Comparison of ENCODE assay signal across 1 cellular context in genomic region chr17:49969134-49969759, GRCh38.
TF ChIP-seq lines count a peak whose summit lies in the region.

Gene DLX4 (plus strand): TSS chr17:49969190. CDS start chr17:49969469, 279 bp downstream.

TF ChIP-seq in HEK293, 187 proteins besides CTCF, POLR2A, EP300 and RAD21 (continued from another document):
- TF ChIP-seq ZSCAN5A (tag by site-specific recombination; IDR thresholded peaks at IDR 0.05), result no peak
- no peak for TF ChIP-seq ZNF658 (tag by site-specific recombination; IDR thresholded peaks at IDR 0.05)
- no peak for TF ChIP-seq ZNF10 (tag by site-specific recombination; IDR thresholded peaks at IDR 0.05)
- TF ChIP-seq ZNF521 (tag by site-specific recombination; IDR thresholded peaks at IDR 0.05), result no peak
- TF ChIP-seq ZNF398 (tag by site-specific recombination; IDR thresholded peaks at IDR 0.05), result peak; percentile 93
- TF ChIP-seq ZNF654 (tag by site-specific recombination; IDR thresholded peaks at IDR 0.05; ENCODE audit: low read depth), result no peak
- TF ChIP-seq ZNF184 (tag by site-specific recombination; IDR thresholded peaks at IDR 0.05), result no peak
- no peak for TF ChIP-seq ZBTB20 (tag by site-specific recombination; IDR thresholded peaks at IDR 0.05)
- TF ChIP-seq WT1 (tag by site-specific recombination; IDR thresholded peaks at IDR 0.05), result no peak
- 0 out of 2 replicates have a peak, but pooled peaks have one; percentile 19 for TF ChIP-seq ZBTB48 (tag by site-specific recombination; IDR thresholded peaks at IDR 0.05)
- TF ChIP-seq PBX3 (CRISPR knock-in tag; IDR thresholded peaks at IDR 0.05), result no peak
- no peak; the same call in 1 of the 2 replicates for TF ChIP-seq ZSCAN30 (tag by site-specific recombination; IDR thresholded peaks at IDR 0.05)
- TF ChIP-seq ZBTB11 (tag by site-specific recombination; conservative IDR thresholded peaks at IDR 0.05; ENCODE audit: low read depth), result no peak
- no peak for TF ChIP-seq ZFP3 (tag by site-specific recombination; IDR thresholded peaks at IDR 0.05; ENCODE audit: low read depth)
- no peak for TF ChIP-seq ZNF280D (tag by site-specific recombination; IDR thresholded peaks at IDR 0.05)
- TF ChIP-seq KLF17 (tag by site-specific recombination; IDR thresholded peaks at IDR 0.05), result no peak
- TF ChIP-seq GLIS1 (tag by site-specific recombination; IDR thresholded peaks at IDR 0.05), result peak; percentile 67
- TF ChIP-seq ZNF302 (tag by site-specific recombination; IDR thresholded peaks at IDR 0.05; ENCODE audit: low read depth), result no peak
- no peak for TF ChIP-seq ZFHX2 (tag by site-specific recombination; conservative IDR thresholded peaks at IDR 0.05)
- TF ChIP-seq ZBTB6 (tag by site-specific recombination; IDR thresholded peaks at IDR 0.05), result no peak
- no peak for TF ChIP-seq ZNF48 (tag by site-specific recombination; IDR thresholded peaks at IDR 0.05)
- TF ChIP-seq ZNF169 (tag by site-specific recombination; IDR thresholded peaks at IDR 0.05), result no peak
- peak; percentile 42; the same call in 1 of the 2 replicates for TF ChIP-seq PRDM1 (tag by site-specific recombination; IDR thresholded peaks at IDR 0.05)
- no peak for TF ChIP-seq ZNF76 (tag by site-specific recombination; IDR thresholded peaks at IDR 0.05; ENCODE audit: borderline replicate concordance, low read depth)
- TF ChIP-seq ZNF202 (tag by site-specific recombination; IDR thresholded peaks at IDR 0.05; ENCODE audit: borderline replicate concordance), result 0 out of 2 replicates have a peak, but pooled peaks have one; percentile 12
- no peak for TF ChIP-seq ZNF138 (tag by site-specific recombination; IDR thresholded peaks at IDR 0.05; ENCODE audit: borderline replicate concordance)
- no peak for TF ChIP-seq ZNF121 (tag by site-specific recombination; IDR thresholded peaks at IDR 0.05)
- no peak for TF ChIP-seq ZNF837 (tag by site-specific recombination; IDR thresholded peaks at IDR 0.05)
